ENCODE assay signal across 28 cellular contexts in genomic region chr20:8996817-8997512, GRCh38.
A peak's percentile ranks its signal among the peaks of the same experiment; 100 is the strongest.
DNase-seq lines count a peak whose midpoint lies in the region; ATAC-seq, FAIRE-seq and TF ChIP-seq lines count a peak whose summit lies in the region.
"Had no signal": no experiment of that assay in that cellular context is flagged by ENCODE, and none has a peak within 500 bp of the region (broad histone marks: within the 10 kb centered on the region; RNA-seq: fewer than 3 reads in every experiment).

No MANE protein-coding gene starts in this region.

- H4K20me1 ChIP-seq in GM23338 (replicated peaks; ENCODE audit: insufficient read depth) (no peaks in the 10 kb centered on the region), K562 (replicated peaks; ENCODE audit: control insufficient read depth, insufficient read depth, low read length) (no peaks in the 10 kb centered on the region)

- TF ChIP-seq RAD21 in K562 (CRISPR knock-in tag; conservative IDR thresholded peaks at IDR 0.05 in 1 of 2, IDR thresholded peaks at IDR 0.05 in 1 of 2): no peak

- no peak overlapping the region for H3K9ac ChIP-seq in K562 (ENCODE audit: insufficient read depth in 1 of 2, low read depth in 2 of 2, low read length in 2 of 2)
- H3K9ac ChIP-seq: GM23248 had no signal

- DNase-seq in GM23338 (ENCODE audit: low spot score) (peak; percentile 45), NCI-H146 treated with DMSO at 0.1 percent for 48 hours (lab: John Stamatoyannopoulos, UW; ENCODE audit: unreplicated experiment) (peak; percentile 42), K562 (ENCODE audit: extremely low read depth in 1 of 4, low spot score in 3 of 4) (no peak), NAMALWA (ENCODE audit: low spot score) (no peak), germinal center (ENCODE audit: low spot score) (no peak), NCI-H774 (lab: John Stamatoyannopoulos, UW) (no peak)
- DNase-seq: activated CD4-positive, alpha-beta T cell treated with anti-CD3 and anti-CD28 coated beads, Interleukin-2, amount 10 ng/mL, durations not matched to agents 24 days and 14 days; activated CD8-positive, alpha-beta memory T cell treated with anti-CD3 and anti-CD28 coated beads, Interleukin-2, amount 10 ng/mL, durations not matched to agents 7 days and 5 days; aorta; CD8-positive, alpha-beta T cell; cortex of kidney; DMS53; foreskin melanocyte; GM23248; hypothalamus; islet precursor cell; NCI-H1048; NCI-H2029; posterior cingulate gyrus; sigmoid colon; thyroid gland had no signal

- H3K4me3 ChIP-seq in GM23338 (no peak overlapping the region), K562 (no peak overlapping the region), neuron (ENCODE audit: low read length) (no peak overlapping the region)
- H3K4me3 ChIP-seq: esophagus muscularis mucosa, GM23248, sigmoid colon, SK-N-MC, thyroid gland had no signal

- H3K27me3 ChIP-seq in GM23338 (ENCODE audit: insufficient read depth): no peaks in the 10 kb centered on the region
- H3K27me3 ChIP-seq in K562 (ENCODE audit: control insufficient read depth in 2 of 2, insufficient read depth in 2 of 2, low read length in 2 of 2): no peaks in the 10 kb centered on the region
- no peaks in the 10 kb centered on the region for H3K27me3 ChIP-seq in neuron (ENCODE audit: insufficient read depth, low read length)
- H3K27me3 ChIP-seq: esophagus muscularis mucosa, sigmoid colon, thyroid gland had no signal

- no peak for FAIRE-seq in K562 (lab: Jason Lieb, UNC)

- H3K36me3 ChIP-seq in GM23338 (ENCODE audit: insufficient read depth): no peaks in the 10 kb centered on the region
- H3K36me3 ChIP-seq in K562 (ENCODE audit: control insufficient read depth, insufficient read depth, low read length): no peaks in the 10 kb centered on the region
- H3K36me3 ChIP-seq in neuron (ENCODE audit: insufficient read depth, low read length): no peaks in the 10 kb centered on the region
- H3K36me3 ChIP-seq: esophagus muscularis mucosa, sigmoid colon, thyroid gland had no signal

- no peaks in the 10 kb centered on the region for H3K79me2 ChIP-seq in GM23338 (replicated peaks; ENCODE audit: insufficient read depth)
- H3K79me2 ChIP-seq in K562 (ENCODE audit: control insufficient read depth, insufficient read depth, low read length): no peaks in the 10 kb centered on the region

- BruUV-seq in K562 (replicated peaks; lab: Mats Ljungman, UMichigan): no TSS peak

- TF ChIP-seq CTCF in GM23338 (conservative IDR thresholded peaks at IDR 0.05; ENCODE audit: low read depth in 2 of 2) (no peak), K562 (IDR thresholded peaks at IDR 0.05 in 2 of 3, conservative IDR thresholded peaks at IDR 0.05 in 1 of 3; ENCODE audit: insufficient read depth in 2 of 3, low read depth in 1 of 3, low read length in 3 of 3) (no peak)

- CTCF ChIA-PET in K562 (lab: Yijun Ruan, JAX; ENCODE audit: low intra/inter-chr PET ratio): no interaction called here

- H2AFZ ChIP-seq in GM23338: peak overlapping the region; percentile 72
- peak overlapping the region; percentile 86; the same call in 1 of the 2 replicates for H2AFZ ChIP-seq in K562 (ENCODE audit: low read depth, low read length)
- H2AFZ ChIP-seq in neuron (ENCODE audit: low read depth, low read length): peak overlapping the region; percentile 13
- H2AFZ ChIP-seq: GM23248 had no signal

- H3K27me3 Mint-ChIP-seq in GM23338 (ENCODE audit: insufficient read depth, low read depth, poor library complexity): no peaks in the 10 kb centered on the region
- H3K27me3 Mint-ChIP-seq: activated CD4-positive, alpha-beta T cell treated with anti-CD3 and anti-CD28 coated beads, Interleukin-2, amount 10 ng/mL, durations not matched to agents 24 days and 14 days; activated CD8-positive, alpha-beta memory T cell treated with anti-CD3 and anti-CD28 coated beads, Interleukin-2, amount 10 ng/mL, durations not matched to agents 7 days and 5 days; activated naive CD8-positive, alpha-beta T cell; natural killer cell treated with Interleukin-12 subunit alpha and Interleukin-12 subunit beta and Interleukin-15 and Interleukin-18, amount 100 ng/mL, for 72 hours; stimulated activated naive CD8-positive, alpha-beta T cell treated with anti-CD3 and anti-CD28 coated beads, Interleukin-15, Interleukin-2, amounts not matched to agents 100 ng/mL and 50 ng/mL, for 24 hours had no signal

- TF ChIP-seq POLR2A in K562 (conservative IDR thresholded peaks at IDR 0.05): no peak

- in situ Hi-C loops in K562 (cut with MboI): no loop called here

- no peaks in the 10 kb centered on the region for H3F3A ChIP-seq in GM23338 (replicated peaks; ENCODE audit: low read depth)

- intact Hi-C loops in K562 (cut with micrococcal nuclease): no loop called here

- POLR2A ChIA-PET in K562 (lab: Yijun Ruan, JAX): no interaction called here

- H3K4me2 ChIP-seq in GM23338 (peak overlapping the region; percentile 67), K562 (ENCODE audit: insufficient read depth, low read length) (no peak overlapping the region)

- H3K27ac ChIP-seq in GM23338 (ENCODE audit: low read depth) (peak overlapping the region; percentile 23; the same call in 1 of the 2 replicates), K562 (ENCODE audit: extremely low read depth, low read depth, low read length) (no peak overlapping the region)
- H3K27ac ChIP-seq: esophagus muscularis mucosa, GM23248, sigmoid colon, SK-N-MC, thyroid gland, VCaP had no signal

- ATAC-seq in GM23338 (peak; percentile 52), K562 (no peak; the same call in 2 of the 3 replicates)
- ATAC-seq: activated CD8-positive, alpha-beta memory T cell treated with anti-CD3 and anti-CD28 coated beads, Interleukin-2, amount 10 ng/mL, durations not matched to agents 7 days and 5 days; CD8-positive, alpha-beta T cell; natural killer cell treated with Interleukin-12 subunit alpha and Interleukin-12 subunit beta and Interleukin-15 and Interleukin-18, amount 100 ng/mL, for 72 hours had no signal

- 0 out of 2 replicates have a peak, but pooled peaks cover 3% of the 10 kb centered on the region for H3K9me2 ChIP-seq in GM23338 (ENCODE audit: insufficient read depth)

- H3K4me3 Mint-ChIP-seq in GM23338: no peak overlapping the region
- H3K4me3 Mint-ChIP-seq: activated CD4-positive, alpha-beta T cell treated with anti-CD3 and anti-CD28 coated beads, Interleukin-2, amount 10 ng/mL, durations not matched to agents 24 days and 14 days; activated CD8-positive, alpha-beta memory T cell treated with anti-CD3 and anti-CD28 coated beads, Interleukin-2, amount 10 ng/mL, durations not matched to agents 7 days and 5 days; activated naive CD8-positive, alpha-beta T cell; CD8-positive, alpha-beta T cell; natural killer cell treated with Interleukin-12 subunit alpha and Interleukin-12 subunit beta and Interleukin-15 and Interleukin-18, amount 100 ng/mL, for 72 hours; stimulated activated naive CD8-positive, alpha-beta T cell treated with anti-CD3 and anti-CD28 coated beads, Interleukin-15, Interleukin-2, amounts not matched to agents 100 ng/mL and 50 ng/mL, for 24 hours had no signal

- WGBS in K562 (ENCODE audit: insufficient coverage, low coverage, missing lambda C conversion rate): 7% methylated on average over 2 of the region's 2 CpGs

- peaks cover 2% of the 10 kb centered on the region; the same call in 2 of the 3 replicates for H3K36me3 Mint-ChIP-seq in GM23338 (ENCODE audit: low read depth)
- H3K36me3 Mint-ChIP-seq: activated CD8-positive, alpha-beta memory T cell treated with anti-CD3 and anti-CD28 coated beads, Interleukin-2, amount 10 ng/mL, durations not matched to agents 7 days and 5 days; activated naive CD8-positive, alpha-beta T cell; CD8-positive, alpha-beta T cell; natural killer cell treated with Interleukin-12 subunit alpha and Interleukin-12 subunit beta and Interleukin-15 and Interleukin-18, amount 100 ng/mL, for 72 hours had no signal

- H3K9me3 ChIP-seq in K562 (replicated peaks; ENCODE audit: control insufficient read depth, insufficient read depth, low read depth, low read length): no peaks in the 10 kb centered on the region
- no peaks in the 10 kb centered on the region for H3K9me3 ChIP-seq in neuron (ENCODE audit: low read length)
- H3K9me3 ChIP-seq: esophagus muscularis mucosa, sigmoid colon, thyroid gland had no signal

- no peaks in the 10 kb centered on the region for H3K9me1 ChIP-seq in K562 (ENCODE audit: control insufficient read depth, insufficient read depth, low read length)

- peaks cover 2% of the 10 kb centered on the region; the same call in 1 of the 3 replicates for H3K9me3 Mint-ChIP-seq in GM23338
- H3K9me3 Mint-ChIP-seq: natural killer cell treated with Interleukin-12 subunit alpha and Interleukin-12 subunit beta and Interleukin-15 and Interleukin-18, amount 100 ng/mL, for 72 hours had no signal

- H3K27ac Mint-ChIP-seq in GM23338: peak overlapping the region; percentile 94; the same call in 1 of the 2 replicates
- H3K27ac Mint-ChIP-seq: activated CD4-positive, alpha-beta T cell treated with anti-CD3 and anti-CD28 coated beads, Interleukin-2, amount 10 ng/mL, durations not matched to agents 24 days and 14 days; activated CD8-positive, alpha-beta memory T cell treated with anti-CD3 and anti-CD28 coated beads, Interleukin-2, amount 10 ng/mL, durations not matched to agents 7 days and 5 days; activated naive CD8-positive, alpha-beta T cell; CD8-positive, alpha-beta T cell; natural killer cell treated with Interleukin-12 subunit alpha and Interleukin-12 subunit beta and Interleukin-15 and Interleukin-18, amount 100 ng/mL, for 72 hours; stimulated activated naive CD8-positive, alpha-beta T cell treated with anti-CD3 and anti-CD28 coated beads, Interleukin-15, Interleukin-2, amounts not matched to agents 100 ng/mL and 50 ng/mL, for 24 hours had no signal

- peaks cover 24% of the 10 kb centered on the region for H3K4me1 Mint-ChIP-seq in GM23338
- H3K4me1 Mint-ChIP-seq: activated CD4-positive, alpha-beta T cell treated with anti-CD3 and anti-CD28 coated beads, Interleukin-2, amount 10 ng/mL, durations not matched to agents 24 days and 14 days; activated CD8-positive, alpha-beta memory T cell treated with anti-CD3 and anti-CD28 coated beads, Interleukin-2, amount 10 ng/mL, durations not matched to agents 7 days and 5 days had no signal

- no peak for TF ChIP-seq EP300 in K562 (IDR thresholded peaks at IDR 0.05; ENCODE audit: low read length)

- H3K4me1 ChIP-seq in GM23338 (ENCODE audit: insufficient read depth) (peaks cover 11% of the 10 kb centered on the region), K562 (replicated peaks in 1 of 2; ENCODE audit: control insufficient read depth in 2 of 2, insufficient read depth in 2 of 2, low read length in 2 of 2) (no peaks in the 10 kb centered on the region; a peak in 2 of 5 replicates), neuron (ENCODE audit: insufficient read depth, low read length) (peaks cover 14% of the 10 kb centered on the region)
- H3K4me1 ChIP-seq: esophagus muscularis mucosa, sigmoid colon, thyroid gland had no signal

TF ChIP-seq in GM23338, 12 proteins besides CTCF, POLR2A, EP300 and RAD21 (continues in another document):
- no peak for TF ChIP-seq EZH2phosphoT487 (IDR thresholded peaks at IDR 0.05; ENCODE audit: unreplicated experiment)

Comparison
In these comparisons a context has a peak if more than half of its experiments do, and no peak if none do; other contexts are left out.
1. DNase-seq: peak in GM23338 (single experiment) and NCI-H146 treated with DMSO at 0.1 percent for 48 hours (single experiment); none in K562 (0 of 4), NAMALWA (single experiment), germinal center (single experiment) and NCI-H774 (single experiment).
2. H2AFZ ChIP-seq: peak in every context shown above with its lines; median percentile 86 in K562; 72 in GM23338; 13 in neuron.